8 cellular contexts compared by ENCODE assay signal in genomic region chr17:48047741-48048320, GRCh38. TPM values are rescaled to one million over a fixed set of nuclear protein-coding genes. Genes with fewer than 3 reads are reported as not detected.
A peak's percentile ranks its signal among the peaks of the same experiment; 100 is the strongest.
DNase-seq lines count a peak whose midpoint lies in the region; ATAC-seq, FAIRE-seq and TF ChIP-seq lines count a peak whose summit lies in the region.

No MANE protein-coding gene starts in this region.

- intact Hi-C loops in activated CD4-positive, alpha-beta T cell treated with anti-CD3 and anti-CD28 coated beads for 36 hours (cut with DNase I, micrococcal nuclease): loop anchor here (1.0 to 2.0 kb wide), 11 partner anchors 11 to 1144 kb away; partner anchors contain the start of genes CBX1 (in 2 of the 2), SNX11 (in 2 of the 2), CDK5RAP3 (in 1 of the 2) and COPZ2 (in 1 of the 2)

- H3K4me1 ChIP-seq in BE2C: peaks cover 14% of the 10 kb centered on the region

- H3K36me3 ChIP-seq in BE2C: peaks cover 22% of the 10 kb centered on the region

- peak; percentile 82 for ATAC-seq in HG03442 (IDR thresholded peaks at IDR 0.05; ENCODE audit: unreplicated experiment)
- peak; percentile 97 for ATAC-seq in activated CD4-positive, alpha-beta T cell treated with anti-CD3 and anti-CD28 coated beads for 36 hours

- POLR2A ChIA-PET in activated CD4-positive, alpha-beta T cell treated with anti-CD3 and anti-CD28 coated beads for 36 hours (lab: Charles Lee): interaction anchor here (0.6 to 3.0 kb wide), 7 partner anchors 11 to 384 kb away, joined by 3 to 11 read pairs (median 4); no protein-coding TSS in a partner anchor

- H3K4me3 Mint-ChIP-seq in activated CD4-positive, alpha-beta T cell treated with anti-CD3 and anti-CD28 coated beads for 36 hours: peak overlapping the region; percentile 88

- TF ChIP-seq CTCF in BE2C (IDR thresholded peaks at IDR 0.05; ENCODE audit: low read depth, low read length): no peak
- TF ChIP-seq CTCF in choroid plexus epithelial cell (conservative IDR thresholded peaks at IDR 0.05; ENCODE audit: low read depth, low read length): no peak

- H3K36me3 Mint-ChIP-seq in activated CD4-positive, alpha-beta T cell treated with anti-CD3 and anti-CD28 coated beads for 36 hours (ENCODE audit: low read depth): peaks cover 38% of the 10 kb centered on the region

- DNase-seq in BE2C (peak; percentile 99), GM19239 (ENCODE audit: insufficient read length, low spot score) (peak; percentile 81), NCI-H510A treated with DMSO at 0.1 percent for 48 hours (lab: John Stamatoyannopoulos, UW) (peak; percentile 100), choroid plexus epithelial cell (ENCODE audit: low read depth) (peak; percentile 100), kidney glomerular epithelial cell (lab: John Stamatoyannopoulos, UW) (peak; percentile 98)
- DNase-seq in activated CD4-positive, alpha-beta T cell treated with anti-CD3 and anti-CD28 coated beads for 36 hours: peak; percentile 99
- peak; percentile 96 to 99 for DNase-seq in stimulated activated CD4-positive, alpha-beta T cell treated with anti-CD3 and anti-CD28 coated beads, Interleukin-15, amount 100 ng/mL, for 48 hours (ENCODE audit: low read depth in 2 of 2)

- peak; percentile 96 for FAIRE-seq in GM19239 (lab: Jason Lieb, UNC)

- H3K4me3 ChIP-seq in BE2C (ENCODE audit: low read depth, low read length) (peak overlapping the region; percentile 84), choroid plexus epithelial cell (ENCODE audit: low read depth, low read length) (peak overlapping the region; percentile 87)

- H3K27me3 ChIP-seq in BE2C: no peaks in the 10 kb centered on the region

- no peaks in the 10 kb centered on the region for H3K27me3 Mint-ChIP-seq in activated CD4-positive, alpha-beta T cell treated with anti-CD3 and anti-CD28 coated beads for 36 hours

- H3K4me1 Mint-ChIP-seq in activated CD4-positive, alpha-beta T cell treated with anti-CD3 and anti-CD28 coated beads for 36 hours: peaks cover 44% of the 10 kb centered on the region

- no peaks in the 10 kb centered on the region for H3K9me3 ChIP-seq in BE2C

- CTCF ChIA-PET in activated CD4-positive, alpha-beta T cell treated with anti-CD3 and anti-CD28 coated beads for 36 hours (lab: Charles Lee): interaction anchor here (0.6 to 5.3 kb wide), 15 partner anchors 8 to 1340 kb away, joined by 3 to 42 read pairs (median 4); partner anchors contain the start of genes CBX1, PNPO and SNX11

- no peaks in the 10 kb centered on the region for H3K9me3 Mint-ChIP-seq in activated CD4-positive, alpha-beta T cell treated with anti-CD3 and anti-CD28 coated beads for 36 hours (ENCODE audit: low read depth)

- peak overlapping the region; percentile 96 for H3K27ac Mint-ChIP-seq in activated CD4-positive, alpha-beta T cell treated with anti-CD3 and anti-CD28 coated beads for 36 hours

RNA-seq across cellular contexts. Expression of gene NFE2L1, which starts 0.3 kb away (rescaled TPM):
- 506 TPM for polyA plus RNA-seq in BE2C (2012; ENCODE audit: insufficient read depth, insufficient read length, low read depth)
- total RNA-seq in activated CD4-positive, alpha-beta T cell treated with anti-CD3 and anti-CD28 coated beads for 36 hours: 100 to 1,000 TPM; 100 to 127 TPM

RNA-seq across cellular contexts. Expression of gene COPZ2, which starts 10.2 kb away (rescaled TPM):
- polyA plus RNA-seq in BE2C (2012; ENCODE audit: insufficient read depth, insufficient read length, low read depth): 9.3 TPM
- 1 to 10 TPM; 3.6 to 4.1 TPM for total RNA-seq in activated CD4-positive, alpha-beta T cell treated with anti-CD3 and anti-CD28 coated beads for 36 hours

RNA-seq across cellular contexts. Expression of gene CBX1, which starts 53.4 kb away (rescaled TPM):
- polyA plus RNA-seq in BE2C (2012; ENCODE audit: insufficient read depth, insufficient read length, low read depth): 67.8 TPM
- 10 to 100 TPM; 58.6 to 66.0 TPM for total RNA-seq in activated CD4-positive, alpha-beta T cell treated with anti-CD3 and anti-CD28 coated beads for 36 hours

RNA-seq across cellular contexts. Expression of gene SNX11, which starts 59.7 kb away (rescaled TPM):
- 15.1 TPM for polyA plus RNA-seq in BE2C (2012; ENCODE audit: insufficient read depth, insufficient read length, low read depth)
- 10 to 100 TPM; 18.0 to 21.4 TPM for total RNA-seq in activated CD4-positive, alpha-beta T cell treated with anti-CD3 and anti-CD28 coated beads for 36 hours

Comparison
In these comparisons a context has a peak if more than half of its experiments do, and no peak if none do; other contexts are left out.
1. Peak in every context shown above with its lines: DNase-seq, ATAC-seq and H3K4me3 ChIP-seq.